Comparison of ENCODE assay signal across 1 cellular context in the genomic region with DNA sequence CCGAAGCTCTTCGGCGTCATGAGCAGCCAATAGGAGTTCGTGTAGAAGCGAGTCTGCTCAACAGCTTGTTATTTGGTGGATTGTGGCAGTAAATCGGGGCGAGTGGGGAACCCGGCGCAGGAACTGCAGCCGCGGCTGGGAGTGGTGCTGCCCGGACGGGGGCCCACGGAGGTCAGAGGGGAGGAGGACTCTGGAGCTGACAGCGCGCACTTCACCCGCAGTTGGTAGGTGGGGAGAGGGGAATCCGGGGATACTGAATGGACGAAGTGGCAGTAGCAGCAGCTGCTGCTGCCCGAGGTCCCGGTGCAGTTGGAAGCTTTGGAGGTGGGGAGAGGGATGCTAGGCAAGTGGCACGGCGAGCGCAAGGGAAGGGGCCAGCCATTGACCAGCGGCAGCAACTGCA.
TF ChIP-seq lines count a peak whose summit lies in the region.

Gene ARID4A (plus strand): TSS at position 79 of the 403 bp plus-strand sequence. CDS start 1,300 bp downstream, outside the sequence.

TF ChIP-seq in K562, 482 proteins besides CTCF, POLR2A, EP300 and RAD21 (continued from another document):
- TF ChIP-seq ZNF197 (CRISPR knock-in tag; IDR thresholded peaks at IDR 0.05; ENCODE audit: low read depth) = 0 out of 2 replicates have a peak, but pooled peaks have one; percentile 3
- no peak for TF ChIP-seq ZNF507 (tag; conservative IDR thresholded peaks at IDR 0.05)
- TF ChIP-seq MYNN (IDR thresholded peaks at IDR 0.05) = no peak
- no peak for TF ChIP-seq MYNN (CRISPR knock-in tag; IDR thresholded peaks at IDR 0.05)
- TF ChIP-seq, protein P1, sequence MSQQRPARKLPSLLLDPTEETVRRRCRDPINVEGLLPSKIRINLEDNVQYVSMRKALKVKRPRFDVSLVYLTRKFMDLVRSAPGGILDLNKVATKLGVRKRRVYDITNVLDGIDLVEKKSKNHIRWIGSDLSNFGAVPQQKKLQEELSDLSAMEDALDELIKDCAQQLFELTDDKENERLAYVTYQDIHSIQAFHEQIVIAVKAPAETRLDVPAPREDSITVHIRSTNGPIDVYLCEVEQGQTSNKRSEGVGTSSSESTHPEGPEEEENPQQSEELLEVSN (IDR thresholded peaks at IDR 0.05; ENCODE audit: borderline replicate concordance in 1 of 2, extremely low read depth in 1 of 2, insufficient read depth in 1 of 2, insufficient read length in 1 of 2, low read depth in 1 of 2, low read length in 1 of 2, poor library complexity in 1 of 2, severe bottlenecking in 1 of 2) = peak in 1 of 2 experiments; percentile 7
- TF ChIP-seq NELFE (IDR thresholded peaks at IDR 0.05; ENCODE audit: insufficient read depth, insufficient read length) = no peak
- TF ChIP-seq, protein P2, sequence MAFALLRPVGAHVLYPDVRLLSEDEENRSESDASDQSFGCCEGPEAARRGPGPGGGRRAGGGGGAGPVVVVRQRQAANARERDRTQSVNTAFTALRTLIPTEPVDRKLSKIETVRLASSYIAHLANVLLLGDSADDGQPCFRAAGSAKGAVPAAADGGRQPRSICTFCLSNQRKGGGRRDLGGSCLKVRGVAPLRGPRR (CRISPR knock-in tag; IDR thresholded peaks at IDR 0.05) = no peak
- TF ChIP-seq CBX2 (IDR thresholded peaks at IDR 0.05; ENCODE audit: insufficient read depth, low read length, poor library complexity, severe bottlenecking) = no peak
- no peak for TF ChIP-seq ZFPM2 (CRISPR knock-in tag; IDR thresholded peaks at IDR 0.05)
- TF ChIP-seq KDM5B (IDR thresholded peaks at IDR 0.05; ENCODE audit: insufficient replicate concordance, low read depth, low read length) = peak; percentile 37
- peak; percentile 70 for TF ChIP-seq POLR2G (IDR thresholded peaks at IDR 0.05; ENCODE audit: low read depth, low read length)
- 0 out of 2 replicates have a peak, but pooled peaks have one; percentile 6 for TF ChIP-seq CC2D1A (IDR thresholded peaks at IDR 0.05)
- no peak for TF ChIP-seq ILK (tag; IDR thresholded peaks at IDR 0.05; ENCODE audit: borderline replicate concordance, low read depth)
- no peak for TF ChIP-seq RFX1 (IDR thresholded peaks at IDR 0.05)
- TF ChIP-seq POLR2B (IDR thresholded peaks at IDR 0.05; ENCODE audit: low read depth, partially characterized antibody) = peak; percentile 48
- TF ChIP-seq ATF1 (CRISPR knock-in tag; IDR thresholded peaks at IDR 0.05) = no peak
- peak; percentile 16; the same call in 1 of the 2 replicates for TF ChIP-seq ATF1 (tag; IDR thresholded peaks at IDR 0.05)
- TF ChIP-seq NR2C2 (CRISPR knock-in tag; IDR thresholded peaks at IDR 0.05) = no peak
- peak; percentile 68; the same call in 1 of the 2 replicates for TF ChIP-seq NR2C2 (tag; IDR thresholded peaks at IDR 0.05)
- peak; percentile 62; the same call in 1 of the 2 replicates for TF ChIP-seq L3MBTL2 (IDR thresholded peaks at IDR 0.05)
- TF ChIP-seq JUND (IDR thresholded peaks at IDR 0.05; ENCODE audit: borderline replicate concordance, low read depth, low read length) = no peak
- TF ChIP-seq JUND (tag; IDR thresholded peaks at IDR 0.05; ENCODE audit: borderline replicate concordance, low read depth, low read length) = no peak
- TF ChIP-seq LCOR (CRISPR knock-in tag; IDR thresholded peaks at IDR 0.05) = 0 out of 2 replicates have a peak, but pooled peaks have one; percentile 6
- TF ChIP-seq THAP7 (CRISPR knock-in tag; IDR thresholded peaks at IDR 0.05) = no peak
- no peak for TF ChIP-seq BACH1 (tag; IDR thresholded peaks at IDR 0.05)
- peak; percentile 92 for TF ChIP-seq ATF7 (IDR thresholded peaks at IDR 0.05)
- peak; percentile 85 for TF ChIP-seq SAP30 (IDR thresholded peaks at IDR 0.05; ENCODE audit: borderline replicate concordance, insufficient read depth, low read depth, low read length, poor library complexity, severe bottlenecking)
- TF ChIP-seq ZNF253 (CRISPR knock-in tag; conservative IDR thresholded peaks at IDR 0.05) = no peak
- TF ChIP-seq MCM7 (IDR thresholded peaks at IDR 0.05) = no peak
- TF ChIP-seq ZNF609 (CRISPR knock-in tag; IDR thresholded peaks at IDR 0.05; ENCODE audit: borderline replicate concordance) = no peak
- no peak for TF ChIP-seq ARID1B (IDR thresholded peaks at IDR 0.05)
- TF ChIP-seq HDAC1 (IDR thresholded peaks at IDR 0.05) = peak in 1 of 2 experiments; percentile 87; a peak in 2 of 4 replicates
- no peak for TF ChIP-seq NFE2 (IDR thresholded peaks at IDR 0.05; ENCODE audit: low read depth)
- TF ChIP-seq ZNF232 (CRISPR knock-in tag; IDR thresholded peaks at IDR 0.05) = 0 out of 2 replicates have a peak, but pooled peaks have one; percentile 21
